Comparison of ENCODE assay signal across 20 cellular contexts in genomic region chr10:27720529-27720928, GRCh38. TPM values are rescaled to one million over a fixed set of nuclear protein-coding genes. Genes with fewer than 3 reads are reported as not detected.
DNase-seq lines count a peak whose midpoint lies in the region; ATAC-seq and TF ChIP-seq lines count a peak whose summit lies in the region.
"Had no signal": no experiment of that assay in that cellular context is flagged by ENCODE, and none has a peak within 500 bp of the region (broad histone marks: within the 10 kb centered on the region; RNA-seq: fewer than 3 reads in every experiment).

No MANE protein-coding gene starts in this region.

- H3K27ac ChIP-seq in GM23248 (no peak overlapping the region), PC-3 (ENCODE audit: low read length) (peak overlapping the region; percentile 18; the same call in 1 of the 2 replicates), tibial nerve (no peak overlapping the region)
- H3K27ac ChIP-seq: A549, C4-2B had no signal

- DNase-seq in BJ (ENCODE audit: low read depth) (peak; percentile 68), GM23248 (peak; percentile 55), PC-3 (peak; percentile 52), cerebellum (ENCODE audit: low spot score) (no peak), tibial nerve (ENCODE audit: low spot score in 2 of 2) (no peak), nucleus accumbens (lab: John Stamatoyannopoulos, UW) (no peak)
- DNase-seq: 8988T; ACHN; Caco-2; CD4-positive, CD25-positive, alpha-beta regulatory T cell; CD8-positive, alpha-beta T cell; DMS153; DND-41; GF-D8; H7; HCEC 1CT had no signal

- H3F3A ChIP-seq in GM23248 (ENCODE audit: insufficient read depth) (peaks cover 38% of the 10 kb centered on the region), PC-3 (ENCODE audit: low read length, unreplicated experiment) (no peaks in the 10 kb centered on the region)

- in situ Hi-C loops in GM23248 (cut with MboI) = no loop called here

- H3K4me2 ChIP-seq in GM23248 (ENCODE audit: unreplicated experiment) (peak overlapping the region; percentile 2), PC-3 (ENCODE audit: low read length) (no peak overlapping the region)
- H3K4me2 ChIP-seq: A549 had no signal

- POLR2A ChIA-PET in BJ (lab: Charles Lee) = interaction anchor here (0.6 kb wide), 2 partner anchors 11 to 33 kb away, joined by 3 to 16 read pairs; no protein-coding TSS in a partner anchor
- POLR2A ChIA-PET in PC-3 (lab: Charles Lee; ENCODE audit: unreplicated experiment) = no interaction called here

- no peaks in the 10 kb centered on the region for H3K9me2 ChIP-seq in GM23248 (ENCODE audit: insufficient read depth)
- no peaks in the 10 kb centered on the region for H3K9me2 ChIP-seq in PC-3 (replicated peaks; ENCODE audit: low read length)

- TF ChIP-seq EP300 in tibial nerve (IDR thresholded peaks at IDR 0.05) = no peak

- H2AFZ ChIP-seq in GM23248 = no peak overlapping the region
- H2AFZ ChIP-seq in PC-3 (ENCODE audit: low read length) = no peak overlapping the region

- H3K79me2 ChIP-seq in GM23248 (ENCODE audit: insufficient read depth) = peaks cover 23% of the 10 kb centered on the region
- H3K79me2 ChIP-seq in PC-3 (ENCODE audit: low read length) = no peaks in the 10 kb centered on the region

- peaks cover 56% of the 10 kb centered on the region for H3K4me1 ChIP-seq in GM23248 (ENCODE audit: insufficient read depth)
- no peaks in the 10 kb centered on the region for H3K4me1 ChIP-seq in PC-3 (ENCODE audit: insufficient read depth, low read length)
- no peaks in the 10 kb centered on the region for H3K4me1 ChIP-seq in tibial nerve
- H3K4me1 ChIP-seq: A549, Caco-2 had no signal

- intact Hi-C loops in PC-3 (cut with micrococcal nuclease) = loop anchor here (10.0 kb wide), 1 partner anchor 166 kb away; no protein-coding TSS in a partner anchor

- WGBS in GM23248 (ENCODE audit: low coverage in 1 of 2, low lambda C conversion rate in 2 of 2, missing lambda C conversion rate in 2 of 2), 2 experiments = 92 to 95% methylated on average over 1 of the region's 1 CpG
- 94 to 96% methylated on average over 1 of the region's 1 CpG for WGBS in tibial nerve, 2 donors

- CTCF ChIA-PET in BJ (lab: Yijun Ruan, JAX) = interaction anchor here (0.8 to 1.5 kb wide), 2 partner anchors 16 to 162 kb away, joined by 3 to 5 read pairs; no protein-coding TSS in a partner anchor
- CTCF ChIA-PET in PC-3 (lab: Charles Lee) = no interaction called here

- ATAC-seq in PC-3 = peak; percentile 78
- ATAC-seq: A549; CD8-positive, alpha-beta T cell had no signal

- H3K27me3 ChIP-seq in BJ (ENCODE audit: control insufficient read depth, insufficient read depth, low read length) = no peaks in the 10 kb centered on the region
- no peaks in the 10 kb centered on the region for H3K27me3 ChIP-seq in GM23248 (replicated peaks; ENCODE audit: insufficient read depth)
- no peaks in the 10 kb centered on the region for H3K27me3 ChIP-seq in PC-3 (ENCODE audit: low read length)
- H3K27me3 ChIP-seq in tibial nerve = peaks cover 0 to 3% of the 10 kb centered on the region in 2 donors
- H3K27me3 ChIP-seq: BLaER1 had no signal

- peaks cover 6% of the 10 kb centered on the region for H3K36me3 ChIP-seq in BJ (ENCODE audit: control insufficient read depth, insufficient read depth, low read length)
- peaks cover 22% of the 10 kb centered on the region for H3K36me3 ChIP-seq in GM23248 (ENCODE audit: low read depth)
- no peaks in the 10 kb centered on the region for H3K36me3 ChIP-seq in PC-3 (ENCODE audit: low read depth, low read length)
- no peaks in the 10 kb centered on the region for H3K36me3 ChIP-seq in tibial nerve
- H3K36me3 ChIP-seq: BLaER1 had no signal

- no peaks in the 10 kb centered on the region for H4K20me1 ChIP-seq in GM23248 (ENCODE audit: insufficient read depth)
- no peaks in the 10 kb centered on the region for H4K20me1 ChIP-seq in PC-3 (ENCODE audit: low read length)
- H4K20me1 ChIP-seq: BLaER1 had no signal

- H3K9ac ChIP-seq in GM23248 (no peak overlapping the region), PC-3 (ENCODE audit: low read length) (no peak overlapping the region)
- H3K9ac ChIP-seq: BLaER1 had no signal

- no TSS peak for BruUV-seq in PC-3 (replicated peaks; lab: Mats Ljungman, UMichigan)

- TF ChIP-seq POLR2A in tibial nerve (IDR thresholded peaks at IDR 0.05) = no peak

- TF ChIP-seq CTCF in BJ (IDR thresholded peaks at IDR 0.05; ENCODE audit: insufficient read depth, low read depth, low read length) (no peak), PC-3 (conservative IDR thresholded peaks at IDR 0.05; ENCODE audit: low read depth, low read length) (no peak), tibial nerve (IDR thresholded peaks at IDR 0.05) (no peak)

- H3K9me3 ChIP-seq in GM23248 (ENCODE audit: low read depth) = no peaks in the 10 kb centered on the region
- H3K9me3 ChIP-seq in PC-3 (ENCODE audit: low read length) = no peaks in the 10 kb centered on the region
- no peaks in the 10 kb centered on the region for H3K9me3 ChIP-seq in tibial nerve
- H3K9me3 ChIP-seq: A549, BLaER1, Caco-2 had no signal

- H3K4me3 ChIP-seq in BJ (ENCODE audit: low read depth, low read length) (no peak overlapping the region), GM23248 (no peak overlapping the region), PC-3 (ENCODE audit: low read length) (no peak overlapping the region), tibial nerve (no peak overlapping the region)
- H3K4me3 ChIP-seq: A549, BLaER1 had no signal

RNA-seq across cellular contexts. Expression of gene MKX, which starts 25.1 kb away (rescaled TPM):
- polyA plus RNA-seq in BJ (2011; rRNA removed) (68.1 and 72.9 TPM in 2 replicates), GM23248 (2016; fragmentation: Nextera tagmentation; extraction: Ambion mirVana) (35.9 and 36.2 TPM in 2 replicates)
- polyA minus RNA-seq in BJ (2011; rRNA and poly(A)+ RNA removed) = 55.5 and 62.4 TPM in 2 replicates
- 41.4 and 44.1 TPM in 2 replicates for total RNA-seq in GM23248 (2014; rRNA removed; shearing (Covaris generic))
- total RNA-seq in PC-3 (2014; rRNA removed) (2.6 and 3.5 TPM in 2 replicates), cerebellum (1.8 TPM), tibial nerve (1 to 10 TPM in 2 of 4 donors, under 1 TPM in 2; 0.63 to 1.2 (median 1.0) TPM)
- total RNA-seq: CD4-positive, CD25-positive, alpha-beta regulatory T cell; CD8-positive, alpha-beta T cell; G401 had no signal
- polyA plus RNA-seq: CD4-positive, CD25-positive, alpha-beta regulatory T cell had no signal

Comparison
In these comparisons a context has a peak if more than half of its experiments do, and no peak if none do; other contexts are left out.
1. DNase-seq: peak in BJ (single experiment), GM23248 (single experiment) and PC-3 (single experiment); none in cerebellum (single experiment), tibial nerve (0 of 2) and nucleus accumbens (0 of 56).